8 cellular contexts compared by ENCODE assay signal in the genomic region with DNA sequence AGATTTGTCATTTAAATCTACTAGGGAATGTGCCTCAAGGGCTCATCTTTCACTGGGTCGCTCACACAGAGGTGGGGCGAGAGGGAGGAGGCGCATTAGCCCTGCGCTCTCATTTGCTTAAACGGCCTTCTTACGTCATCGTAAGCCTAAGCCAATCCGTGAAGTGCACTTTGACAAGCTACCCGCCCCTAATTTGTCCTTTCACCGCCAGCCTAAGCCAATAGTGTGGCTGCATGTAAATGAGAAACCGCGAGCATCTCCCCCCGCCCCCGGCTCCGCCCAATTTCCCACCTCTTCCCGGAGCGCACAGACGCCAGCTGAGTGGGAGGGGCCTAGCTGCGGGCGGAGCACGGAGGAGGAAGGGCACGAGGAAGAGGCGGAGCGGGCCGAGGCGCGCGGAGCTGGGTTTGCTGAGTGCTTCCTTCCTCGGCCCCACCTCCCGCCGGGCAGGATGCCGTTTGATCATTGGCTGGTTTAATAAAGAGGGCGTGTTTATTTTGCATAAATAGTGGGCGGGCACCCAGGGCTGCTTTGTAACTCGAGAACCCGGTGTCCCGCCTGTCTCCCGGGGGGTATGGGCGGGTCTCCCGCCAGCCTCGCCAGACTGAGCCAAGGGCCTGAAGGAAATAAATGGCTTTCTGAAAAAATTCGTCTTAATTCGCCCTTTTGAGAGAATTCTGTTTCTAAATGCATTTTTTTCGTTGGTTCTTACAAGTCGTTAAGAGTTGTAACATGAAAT.
A peak's percentile ranks its signal among the peaks of the same experiment; 100 is the strongest.
DNase-seq lines count a peak whose midpoint lies in the region; ATAC-seq and TF ChIP-seq lines count a peak whose summit lies in the region.

No MANE protein-coding gene starts in this region.

- no peak for TF ChIP-seq CTCF in CD8-positive, alpha-beta T cell (IDR thresholded peaks at IDR 0.05)

- H3K36me3 ChIP-seq in CD8-positive, alpha-beta T cell (ENCODE audit: insufficient read depth, low read length): no peaks in the 10 kb centered on the region

- H3K27me3 Mint-ChIP-seq in CD8-positive, alpha-beta T cell (ENCODE audit: low read depth): peaks cover 69% of the 10 kb centered on the region

- H3K9me3 ChIP-seq in CD8-positive, alpha-beta T cell (ENCODE audit: low read length): no peaks in the 10 kb centered on the region

- H3K27ac Mint-ChIP-seq in CD8-positive, alpha-beta T cell: no peak overlapping the region

- POLR2A ChIA-PET in CD8-positive, alpha-beta T cell (lab: Charles Lee): interaction anchor here (1.0 kb wide), 1 partner anchor 8 kb away, joined by 3 read pairs; no protein-coding TSS in a partner anchor

- H3K27ac ChIP-seq in CD8-positive, alpha-beta T cell (ENCODE audit: low read depth, low read length): no peak overlapping the region

- peak in 5 of 7 experiments; percentile 36 to 68 (median 49) for DNase-seq in CD8-positive, alpha-beta T cell
- DNase-seq in NCI-H510A treated with DMSO at 0.1 percent for 48 hours (lab: John Stamatoyannopoulos, UW) (peak; percentile 100), dedifferentiated amniotic fluid mesenchymal stem cell (ENCODE audit: extremely low spot score) (peak; percentile 100), mesenteric fat pad (ENCODE audit: low spot score) (peak; percentile 97)
- DNase-seq in activated CD4-positive, alpha-beta T cell treated with anti-CD3 and anti-CD28 coated beads for 4 hours: peak; percentile 55 to 59
- DNase-seq in stimulated activated CD8-positive, alpha-beta memory T cell treated with anti-CD3 and anti-CD28 coated beads, Interleukin-7, amount 100 ng/mL, for 24 hours (ENCODE audit: low read depth): peak; percentile 68

- CTCF ChIA-PET in CD8-positive, alpha-beta T cell (lab: Charles Lee): interaction anchor here (1.5 kb wide), 1 partner anchor 11 kb away, joined by 3 read pairs; no protein-coding TSS in a partner anchor

- peak; percentile 83 for ATAC-seq in CD8-positive, alpha-beta T cell
- peak; percentile 94 for ATAC-seq in GM19455 (IDR thresholded peaks at IDR 0.05; ENCODE audit: unreplicated experiment)
- peak; percentile 88 for ATAC-seq in HG03520 (IDR thresholded peaks at IDR 0.05; ENCODE audit: unreplicated experiment)

- intact Hi-C loops in CD8-positive, alpha-beta T cell (cut with DNase I, micrococcal nuclease): loop anchor here (5.0 to 10.0 kb wide), 2 partner anchors 432 to 1325 kb away; a partner anchor contains a TSS

- H3K4me3 ChIP-seq in CD8-positive, alpha-beta T cell (ENCODE audit: low read depth, low read length): no peak overlapping the region

- peaks cover 84% of the 10 kb centered on the region for H3K27me3 ChIP-seq in CD8-positive, alpha-beta T cell (ENCODE audit: insufficient read depth, low read length)

- H3K4me1 ChIP-seq in CD8-positive, alpha-beta T cell (ENCODE audit: insufficient read depth, low read length): peaks cover 14% of the 10 kb centered on the region

- peak overlapping the region; percentile 11 for H3K4me3 Mint-ChIP-seq in CD8-positive, alpha-beta T cell

- peaks cover 2% of the 10 kb centered on the region for H3K36me3 Mint-ChIP-seq in CD8-positive, alpha-beta T cell

- peaks cover 16% of the 10 kb centered on the region for H3K9me3 Mint-ChIP-seq in CD8-positive, alpha-beta T cell

- H3K4me1 Mint-ChIP-seq in CD8-positive, alpha-beta T cell (ENCODE audit: low read depth): peaks cover 17% of the 10 kb centered on the region

Comparison
In these comparisons a context has a peak if more than half of its experiments do, and no peak if none do; other contexts are left out.
1. DNase-seq: peak in every context shown above with its lines; median percentile 100 in NCI-H510A treated with DMSO at 0.1 percent for 48 hours; 100 in dedifferentiated amniotic fluid mesenchymal stem cell; 97 in mesenteric fat pad; 68 in stimulated activated CD8-positive, alpha-beta memory T cell treated with anti-CD3 and anti-CD28 coated beads, Interleukin-7, amount 100 ng/mL, for 24 hours; 57 in activated CD4-positive, alpha-beta T cell treated with anti-CD3 and anti-CD28 coated beads for 4 hours; 49 in CD8-positive, alpha-beta T cell.